Comparison of ENCODE assay signal across 7 cellular contexts in the genomic region with DNA sequence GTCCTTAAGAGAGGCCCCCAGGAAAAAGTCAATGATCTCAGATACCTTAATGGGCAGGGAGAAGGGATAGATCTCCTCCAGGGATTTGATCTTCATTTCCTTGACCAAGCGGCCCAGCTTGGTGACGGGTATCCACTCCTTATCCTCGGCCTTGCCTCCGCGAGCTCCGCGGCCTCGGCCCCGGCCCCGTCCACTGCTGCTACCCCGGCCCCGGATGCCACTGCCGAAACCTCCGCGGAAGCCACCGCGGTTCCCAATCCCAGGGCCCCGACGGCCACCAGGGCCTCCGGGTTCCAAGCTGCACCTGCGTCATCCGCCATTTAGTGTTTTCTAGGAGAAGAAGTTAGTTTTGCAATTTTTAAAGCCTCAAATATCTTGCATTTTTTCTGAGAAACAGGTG.
"Had no signal": no experiment of that assay in that cellular context is flagged by ENCODE, and none has a peak within 500 bp of the region (broad histone marks: within the 10 kb centered on the region; RNA-seq: fewer than 3 reads in every experiment).

No MANE protein-coding gene starts in this region.

- ATAC-seq: GM12878 had no signal

- DNase-seq: GDM1, GF-D8 had no signal

- FAIRE-seq: G401.6, GM12878, GM12892, GM18507, GM19239 had no signal

- H3K4me3 ChIP-seq: GM12878 had no signal
